Comparison of ENCODE assay signal across 26 cellular contexts in the genomic region with DNA sequence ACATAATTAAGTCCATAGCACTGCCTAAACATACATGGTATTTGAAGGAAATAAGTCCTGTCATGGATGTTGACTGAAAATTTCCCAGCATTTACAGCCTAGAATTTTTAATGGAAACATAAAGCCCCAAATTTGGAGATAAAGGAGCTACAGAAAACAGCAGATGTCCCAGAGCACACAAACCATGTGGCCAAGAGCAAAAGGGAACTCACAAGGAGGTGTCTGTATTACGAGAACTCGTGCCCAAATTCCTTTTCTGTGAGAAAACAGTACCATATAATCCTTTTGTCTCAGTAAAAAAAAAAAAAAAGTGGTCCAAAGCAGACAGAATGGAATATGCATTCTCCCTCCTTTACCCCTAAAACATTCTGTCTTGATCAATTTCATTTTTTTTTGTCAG.
"Had no signal": no experiment of that assay in that cellular context is flagged by ENCODE, and none has a peak within 500 bp of the region (broad histone marks: within the 10 kb centered on the region; RNA-seq: fewer than 3 reads in every experiment).

No MANE protein-coding gene starts in this region.

- H3K27ac ChIP-seq: gastrocnemius medialis, heart left ventricle, pancreas, thoracic aorta, vagina had no signal

- H3K4me1 Mint-ChIP-seq: activated naive CD8-positive, alpha-beta T cell treated with anti-CD3 and anti-CD28 coated beads, Interleukin-2, amount 10 ng/mL, durations not matched to agents 7 days and 5 days had no signal

- H3K27me3 Mint-ChIP-seq: activated naive CD8-positive, alpha-beta T cell treated with anti-CD3 and anti-CD28 coated beads, Interleukin-2, amount 10 ng/mL, durations not matched to agents 7 days and 5 days had no signal

- H3K4me1 ChIP-seq: gastrocnemius medialis, heart left ventricle, vagina had no signal

- FAIRE-seq: bronchial epithelial cell, keratinocyte, pancreas had no signal

- H3K4me3 ChIP-seq: gastrocnemius medialis, heart left ventricle, pancreas, thoracic aorta, vagina had no signal

- H3K27ac Mint-ChIP-seq: activated naive CD4-positive, alpha-beta T cell treated with anti-CD3 and anti-CD28 coated beads for 36 hours; activated naive CD8-positive, alpha-beta T cell treated with anti-CD3 and anti-CD28 coated beads, Interleukin-2, amount 10 ng/mL, durations not matched to agents 7 days and 5 days; nephron; T-helper 1 cell treated with Interleukin-12 subunit alpha and Interleukin-12 subunit beta and Interleukin-4 antibody, amounts not matched to agents 30 μg/mL and 1 μg/mL, for 36 hours; type B pancreatic cell had no signal

- H3K9me3 Mint-ChIP-seq: activated naive CD4-positive, alpha-beta T cell treated with anti-CD3 and anti-CD28 coated beads for 36 hours; activated naive CD8-positive, alpha-beta T cell treated with anti-CD3 and anti-CD28 coated beads, Interleukin-2, amount 10 ng/mL, durations not matched to agents 7 days and 5 days; nephron; T-helper 1 cell treated with Interleukin-12 subunit alpha and Interleukin-12 subunit beta and Interleukin-4 antibody, amounts not matched to agents 30 μg/mL and 1 μg/mL, for 36 hours; type B pancreatic cell had no signal

- H3K36me3 Mint-ChIP-seq: activated naive CD8-positive, alpha-beta T cell treated with anti-CD3 and anti-CD28 coated beads, Interleukin-2, amount 10 ng/mL, durations not matched to agents 7 days and 5 days; type B pancreatic cell had no signal

- DNase-seq: activated CD4-positive, alpha-beta T cell treated with anti-CD3 and anti-CD28 coated beads for 4 hours; activated CD4-positive, alpha-beta T cell treated with anti-CD3 and anti-CD28 coated beads, Interleukin-2, amount 50 U/mL, for 48 hours; activated CD4-positive, CD25-positive, alpha-beta regulatory T cell; activated CD8-positive, alpha-beta memory T cell treated with anti-CD3 and anti-CD28 coated beads, Interleukin-2, amount 50 U/mL, for 48 hours; activated effector memory CD4-positive, alpha-beta T cell treated with Interleukin-2 at 50 U/mL for 16 hours; activated naive CD4-positive, alpha-beta T cell treated with anti-CD3 and anti-CD28 coated beads for 36 hours; activated naive CD8-positive, alpha-beta T cell treated with anti-CD3 and anti-CD28 coated beads, Interleukin-2, amount 10 ng/mL, durations not matched to agents 7 days and 5 days; activated T-cell treated with anti-CD3 and anti-CD28 coated beads, Interleukin-2, amount 50 U/mL, for 48 hours; amniotic stem cell; gastrocnemius medialis; heart left ventricle; left colon; mesenchymal stem cell; pancreas; stimulated activated CD4-positive, alpha-beta T cell treated with anti-CD3 and anti-CD28 coated beads, Interleukin-2, amount 100 ng/mL, for 48 hours; stimulated activated naive CD4-positive, alpha-beta T cell; T1000 had no signal

- ATAC-seq: esophagus mucosa, gastrocnemius medialis, heart left ventricle, left colon, sciatic nerve had no signal

- H3K4me3 Mint-ChIP-seq: activated naive CD4-positive, alpha-beta T cell treated with anti-CD3 and anti-CD28 coated beads for 36 hours; activated naive CD8-positive, alpha-beta T cell treated with anti-CD3 and anti-CD28 coated beads, Interleukin-2, amount 10 ng/mL, durations not matched to agents 7 days and 5 days; nephron; T-helper 1 cell treated with Interleukin-12 subunit alpha and Interleukin-12 subunit beta and Interleukin-4 antibody, amounts not matched to agents 30 μg/mL and 1 μg/mL, for 36 hours; type B pancreatic cell had no signal

- H3K27me3 ChIP-seq: gastrocnemius medialis, heart left ventricle, pancreas, vagina had no signal

- H3K36me3 ChIP-seq: gastrocnemius medialis, heart left ventricle, pancreas, thoracic aorta, vagina had no signal

- H3K9me3 ChIP-seq: gastrocnemius medialis, heart left ventricle, pancreas, thoracic aorta, vagina had no signal
